In genomic region chr20:17648782-17649730, GRCh38 we compare ENCODE assay signal across 8 cellular contexts. TPM values are rescaled to one million over a fixed set of nuclear protein-coding genes. Genes with fewer than 3 reads are reported as not detected.
DNase-seq lines count a peak whose midpoint lies in the region; FAIRE-seq and TF ChIP-seq lines count a peak whose summit lies in the region.

No MANE protein-coding gene starts in this region.

- BruUV-seq in PC-9 (replicated peaks; lab: Mats Ljungman, UMichigan): no TSS peak

- no peak overlapping the region for H2BK5ac ChIP-seq in H1 (ENCODE audit: low read depth, low read length)

- H2BK20ac ChIP-seq in H1 (ENCODE audit: low read length): no peak overlapping the region

- H2BK120ac ChIP-seq in H1 (replicated peaks; ENCODE audit: low read depth, low read length): no peak overlapping the region

- no peak overlapping the region for H3K14ac ChIP-seq in H1 (ENCODE audit: insufficient read length)

- 79% methylated on average over 19 of the region's 20 CpGs; no CpG with 5 or more reads in 1 of the 2 experiments for WGBS in H1 (ENCODE audit: extremely low coverage in 1 of 2, insufficient coverage in 1 of 2, insufficient read length in 1 of 2, insufficient replicate concordance in 2 of 2, low coverage in 1 of 2, low lambda C conversion rate in 2 of 2, missing lambda C conversion rate in 1 of 2), 2 experiments

- no peak overlapping the region for H2AK5ac ChIP-seq in H1 (ENCODE audit: low read depth, low read length)

- H3K9me3 ChIP-seq in PC-9 (ENCODE audit: insufficient read depth, low read depth) (no peaks in the 10 kb centered on the region), H1 (ENCODE audit: insufficient read depth in 2 of 2, low read depth in 1 of 2, low read length in 1 of 2) (no peaks in the 10 kb centered on the region), SJCRH30 (replicated peaks) (no peaks in the 10 kb centered on the region)

- H3K27ac Mint-ChIP-seq in neural crest cell (ENCODE audit: unreplicated experiment): peak overlapping the region; percentile 78

- TF ChIP-seq CTCF in AG09309 (IDR thresholded peaks at IDR 0.05; ENCODE audit: control insufficient read depth, insufficient read depth, low read depth, low read length, missing control alignments) (peak; percentile 42), GM20000 (IDR thresholded peaks at IDR 0.05; ENCODE audit: extremely low read depth, missing control alignments) (no peak), PC-9 (conservative IDR thresholded peaks at IDR 0.05) (peak; percentile 46), H1 (IDR thresholded peaks at IDR 0.05; ENCODE audit: control extremely low read depth in 1 of 3, insufficient read depth in 1 of 3, low read depth in 1 of 3, low read length in 3 of 3) (peak; percentile 44 to 59 (median 46)), neural crest cell (conservative IDR thresholded peaks at IDR 0.05) (peak; percentile 57)

- TF ChIP-seq EP300 in H1 (IDR thresholded peaks at IDR 0.05; ENCODE audit: borderline replicate concordance in 1 of 2, low read depth in 2 of 2, low read length in 2 of 2): no peak

- H3K36me3 Mint-ChIP-seq in neural crest cell (ENCODE audit: low read depth): peaks cover under 1% of the 10 kb centered on the region

- H3K4me3 Mint-ChIP-seq in neural crest cell: no peak overlapping the region

- H3K27me3 ChIP-seq in PC-9 (ENCODE audit: insufficient read depth, low read depth) (no peaks in the 10 kb centered on the region), H1 (replicated peaks in 1 of 4; ENCODE audit: control insufficient read depth in 3 of 4, extremely low read depth in 1 of 4, insufficient read depth in 3 of 4, low read length in 3 of 4) (no peaks in the 10 kb centered on the region), SJCRH30 (no peaks in the 10 kb centered on the region)

- peak overlapping the region; percentile 75; the same call in 1 of the 2 replicates for H4K8ac ChIP-seq in H1 (ENCODE audit: extremely low read depth, insufficient read depth, low read length)

- H4K20me1 ChIP-seq in PC-9 (ENCODE audit: insufficient read depth) (peaks cover 20% of the 10 kb centered on the region), H1 (replicated peaks in 1 of 2; ENCODE audit: control insufficient read depth in 1 of 2, insufficient read depth in 2 of 2, low read length in 2 of 2) (peaks cover 14 to 35% of the 10 kb centered on the region in 2 experiments)

- H4K91ac ChIP-seq in H1 (replicated peaks; ENCODE audit: insufficient read length, low read length): no peak overlapping the region

- H3K79me2 ChIP-seq in PC-9 (ENCODE audit: low read depth): no peaks in the 10 kb centered on the region
- peaks cover 0 to 91% of the 10 kb centered on the region in 2 experiments; a peak in 3 of 4 replicates for H3K79me2 ChIP-seq in H1 (ENCODE audit: control insufficient read depth in 1 of 2, insufficient read depth in 2 of 2, low read length in 2 of 2)

- no peak overlapping the region for H3K4me3 ChIP-seq in AG09309 (ENCODE audit: control insufficient read depth, low read depth, low read length)
- no peak overlapping the region for H3K4me3 ChIP-seq in PC-9
- H3K4me3 ChIP-seq in H1 (ENCODE audit: extremely low read depth in 1 of 4, insufficient read depth in 2 of 4, low read depth in 3 of 4, low read length in 4 of 4): no peak overlapping the region
- H3K4me3 ChIP-seq in SJCRH30: no peak overlapping the region

- no peak overlapping the region for H3K9ac ChIP-seq in H1 (replicated peaks in 1 of 4; ENCODE audit: extremely low read depth in 1 of 4, low read depth in 3 of 4, low read length in 3 of 4)

- no peaks in the 10 kb centered on the region for H3K36me3 ChIP-seq in PC-9 (ENCODE audit: low read depth)
- H3K36me3 ChIP-seq in H1 (ENCODE audit: control insufficient read depth in 2 of 4, insufficient read depth in 4 of 4, low read length in 3 of 4): no peaks in the 10 kb centered on the region
- H3K36me3 ChIP-seq in SJCRH30: no peaks in the 10 kb centered on the region

- no peak overlapping the region for H2BK12ac ChIP-seq in H1 (ENCODE audit: low read depth, low read length)

- H3F3A ChIP-seq in PC-9 (ENCODE audit: insufficient read depth, low read depth): no peaks in the 10 kb centered on the region

- no peak overlapping the region for H3K4me2 ChIP-seq in PC-9
- H3K4me2 ChIP-seq in H1 (ENCODE audit: insufficient read depth in 1 of 2, low read depth in 2 of 2, low read length in 2 of 2): no peak overlapping the region

- no peaks in the 10 kb centered on the region for H3K9me3 Mint-ChIP-seq in neural crest cell

- POLR2A ChIA-PET in PC-9 (lab: Charles Lee; ENCODE audit: unreplicated experiment) (no interaction called here), H1 (lab: Charles Lee; ENCODE audit: partially characterized antibody) (interaction anchor here (0.6 to 1.2 kb wide), 3 partner anchors 104 to 315 kb away, joined by 3 to 6 read pairs (median 3); no protein-coding TSS in a partner anchor)

- H3K23ac ChIP-seq in H1 (ENCODE audit: insufficient read length): no peak overlapping the region

- H3K79me1 ChIP-seq in H1 (ENCODE audit: low read depth, low read length): peaks cover 29% of the 10 kb centered on the region

- DNase-seq in AG09309 (ENCODE audit: low read depth): no peak
- peak; percentile 64 for DNase-seq in GM20000 (ENCODE audit: low spot score)
- peak in 1 of 2 experiments; percentile 12 for DNase-seq in PC-9
- no peak for DNase-seq in H1 (ENCODE audit: low read depth in 1 of 2, low spot score in 2 of 2)
- DNase-seq in neural crest cell (ENCODE audit: low read depth, low spot score): no peak
- no peak for DNase-seq in A172 (ENCODE audit: low spot score)
- no peak for DNase-seq in DMS114 treated with DMSO at 0.1 percent for 48 hours (lab: John Stamatoyannopoulos, UW; ENCODE audit: unreplicated experiment)
- DNase-seq in SJCRH30: no peak

- no peak overlapping the region for H2BK15ac ChIP-seq in H1 (ENCODE audit: low read length)

- intact Hi-C loops in PC-9 (cut with micrococcal nuclease; ENCODE audit: unreplicated experiment): no loop called here

- H2AFZ ChIP-seq in PC-9: no peak overlapping the region
- H2AFZ ChIP-seq in H1 (ENCODE audit: low read length): no peak overlapping the region

- H3K56ac ChIP-seq in H1 (replicated peaks; ENCODE audit: insufficient read length, low read depth, low read length): no peak overlapping the region

- H3K27me3 Mint-ChIP-seq in neural crest cell (ENCODE audit: low read depth): no peaks in the 10 kb centered on the region

- CTCF ChIA-PET in PC-9 (lab: Charles Lee) (interaction anchor here (0.7 kb wide), 2 partner anchors 234 to 797 kb away, joined by 3 to 4 read pairs; no protein-coding TSS in a partner anchor), H1 (lab: Charles Lee; ENCODE audit: partially characterized antibody) (interaction anchor here (0.6 to 3.9 kb wide), 28 partner anchors 9 to 485 kb away, joined by 3 to 18 read pairs (median 4); partner anchors contain the start of gene RRBP1)

- H4K5ac ChIP-seq in H1 (ENCODE audit: insufficient read length, low read depth, low read length): no peak overlapping the region

- H3K4me1 Mint-ChIP-seq in neural crest cell: peaks cover 38% of the 10 kb centered on the region

- no peak for FAIRE-seq in H1 (lab: Jason Lieb, UNC)

- no peak overlapping the region for H3K27ac ChIP-seq in PC-9
- no peak overlapping the region for H3K27ac ChIP-seq in H1 (ENCODE audit: low read depth, low read length)
- no peak overlapping the region for H3K27ac ChIP-seq in SJCRH30

- no peak overlapping the region for H3K4ac ChIP-seq in H1 (replicated peaks; ENCODE audit: insufficient read length, low read depth, low read length)

- no peaks in the 10 kb centered on the region for H3K23me2 ChIP-seq in H1 (ENCODE audit: low read depth, low read length)

- no peak for TF ChIP-seq POLR2A in H1 (IDR thresholded peaks at IDR 0.05; ENCODE audit: control extremely low read depth in 1 of 2, low read depth in 2 of 2, low read length in 2 of 2)

- H3K4me1 ChIP-seq in PC-9 (replicated peaks; ENCODE audit: insufficient read depth): no peaks in the 10 kb centered on the region
- peaks cover 1 to 6% (median 3%) of the 10 kb centered on the region in 4 experiments; a peak in 5 of 7 replicates for H3K4me1 ChIP-seq in H1 (replicated peaks in 1 of 4; ENCODE audit: control insufficient read depth in 3 of 4, insufficient read depth in 4 of 4, low read length in 3 of 4)
- H3K4me1 ChIP-seq in SJCRH30: peaks cover 17% of the 10 kb centered on the region

- H3K18ac ChIP-seq in H1 (ENCODE audit: extremely low read depth, low read length): no peak overlapping the region

- TF ChIP-seq RAD21 in H1 (IDR thresholded peaks at IDR 0.05 in 1 of 2, conservative IDR thresholded peaks at IDR 0.05 in 1 of 2; ENCODE audit: low read depth in 2 of 2, low read length in 2 of 2): peak in 1 of 2 experiments; percentile 38; a peak in 2 of 4 replicates

- H3K9me2 ChIP-seq in PC-9 (ENCODE audit: insufficient read depth): no peaks in the 10 kb centered on the region

TF ChIP-seq in H1, 55 proteins besides CTCF, POLR2A, EP300 and RAD21 (continues in another document):
- TF ChIP-seq CEBPB (IDR thresholded peaks at IDR 0.05; ENCODE audit: low read depth, low read length): no peak

RNA-seq across cellular contexts. Expression of gene RRBP1, which starts 33.0 kb away (rescaled TPM):
- 144 and 156 TPM in 2 replicates for total RNA-seq in PC-9 (2021)
- total RNA-seq in H1 (2021; fragmentation: NEBNext Ultra II Directional; extraction: Animal tissue kit (Norgen Biotek cat#: 25700)): 153 and 157 TPM in 2 replicates
- polyA plus RNA-seq in H1 (2011; rRNA removed): 15.9 and 20.2 TPM in 2 replicates
- polyA plus RNA-seq in H1 (2011; cell fraction: cytosol; rRNA removed): 37.4 TPM
- polyA plus RNA-seq in H1 (2011; cell fraction: nucleus; rRNA removed): 71.6 TPM
- polyA plus RNA-seq in H1 (2012, experiment 1 of 2): 82.9 to 111 TPM (median 107 TPM) in 4 replicates
- polyA plus RNA-seq in H1 (2012, experiment 2 of 2): 24.2 TPM
- polyA plus RNA-seq in H1 (2013, experiment 1 of 2): 178 TPM
- 185 TPM for polyA plus RNA-seq in H1 (2013, experiment 2 of 2)
- 25.7 and 32.9 TPM in 2 replicates for polyA minus RNA-seq in H1 (2011; rRNA and poly(A)+ RNA removed)
- 45.1 TPM for polyA minus RNA-seq in H1 (2011; cell fraction: cytosol; rRNA and poly(A)+ RNA removed)
- 40.6 TPM for polyA minus RNA-seq in H1 (2011; cell fraction: nucleus; rRNA and poly(A)+ RNA removed)
- total RNA-seq in neural crest cell: 46.7 and 50.9 TPM in 2 replicates
- total RNA-seq in A172 (2014; rRNA removed; shearing (Covaris generic)): 104 and 136 TPM in 2 replicates
- total RNA-seq in SJCRH30 (2014; rRNA removed; shearing (Covaris generic)): 42.8 and 43.7 TPM in 2 replicates

RNA-seq across cellular contexts. Expression of gene BANF2, which starts 50.7 kb away (rescaled TPM):
- total RNA-seq in PC-9 (2021) (not detected in 2 replicates), neural crest cell (not detected in 2 replicates)
- not detected in 2 replicates for total RNA-seq in H1 (2021; fragmentation: NEBNext Ultra II Directional; extraction: Animal tissue kit (Norgen Biotek cat#: 25700))
- not detected in 2 replicates for polyA plus RNA-seq in H1 (2011; rRNA removed)
- not detected for polyA plus RNA-seq in H1 (2011; cell fraction: cytosol; rRNA removed)
- polyA plus RNA-seq in H1 (2011; cell fraction: nucleus; rRNA removed): not detected
- not detected in 4 replicates for polyA plus RNA-seq in H1 (2012, experiment 1 of 2)
- polyA plus RNA-seq in H1 (2012, experiment 2 of 2): not detected
- not detected for polyA plus RNA-seq in H1 (2013, experiment 1 of 2)
- not detected for polyA plus RNA-seq in H1 (2013, experiment 2 of 2)
- not detected in 2 replicates for polyA minus RNA-seq in H1 (2011; rRNA and poly(A)+ RNA removed)
- polyA minus RNA-seq in H1 (2011; cell fraction: cytosol; rRNA and poly(A)+ RNA removed): not detected
- not detected for polyA minus RNA-seq in H1 (2011; cell fraction: nucleus; rRNA and poly(A)+ RNA removed)
- total RNA-seq in A172 (2014; rRNA removed; shearing (Covaris generic)): not detected in 2 replicates
- not detected in 2 replicates for total RNA-seq in SJCRH30 (2014; rRNA removed; shearing (Covaris generic))
